8 cellular contexts compared by ENCODE assay signal in the genomic region with DNA sequence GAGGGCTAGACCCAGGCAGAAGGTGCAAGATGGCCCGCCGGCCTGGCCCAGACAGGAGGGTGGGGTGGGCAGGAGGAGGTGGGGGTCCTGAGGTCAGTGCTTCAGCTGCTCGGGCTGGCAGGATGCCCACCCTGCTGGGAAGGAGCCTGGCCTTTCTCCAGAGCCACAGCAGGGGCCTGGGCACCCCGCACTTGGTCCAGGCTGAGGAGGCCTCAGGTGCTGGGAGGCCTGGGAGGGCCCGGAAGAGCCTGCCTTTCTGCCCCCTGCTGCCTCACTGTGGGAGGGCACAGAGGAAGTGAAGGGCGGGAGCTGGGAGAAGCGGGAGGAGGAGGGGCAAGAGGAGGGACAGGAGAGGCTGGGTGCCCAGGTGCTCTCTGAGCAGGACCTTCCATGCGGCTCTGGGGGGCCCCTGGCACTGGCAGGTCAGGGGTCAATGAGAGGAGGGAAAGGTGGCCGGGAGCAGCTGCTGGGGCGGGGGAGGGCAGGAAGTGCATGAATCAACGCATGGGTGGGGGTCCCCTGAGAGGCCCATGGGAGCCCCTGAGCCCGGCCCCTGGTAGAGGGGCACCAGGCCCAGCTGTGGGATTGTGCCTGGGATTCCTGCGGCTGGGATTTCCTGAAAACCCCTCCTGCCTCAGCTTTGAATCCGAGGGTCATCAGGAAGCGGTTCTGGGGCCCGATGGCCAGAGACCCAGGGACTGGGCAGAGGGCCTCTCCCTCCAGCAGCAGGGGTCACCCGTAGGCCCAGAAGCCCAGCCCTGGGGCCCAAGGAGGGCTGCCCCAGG. TPM values are rescaled to one million over a fixed set of nuclear protein-coding genes. Genes with fewer than 3 reads are reported as not detected.
A peak's percentile ranks its signal among the peaks of the same experiment; 100 is the strongest.
DNase-seq lines count a peak whose midpoint lies in the region; ATAC-seq and TF ChIP-seq lines count a peak whose summit lies in the region.

No MANE protein-coding gene starts in this region.

- H3K9me3 ChIP-seq in CD4-positive, alpha-beta memory T cell (ENCODE audit: control insufficient read depth in 1 of 2, low read length in 2 of 2): no peaks in the 10 kb centered on the region
- H3K9me3 ChIP-seq in colonic mucosa (no peaks in the 10 kb centered on the region), thyroid gland (no peaks in the 10 kb centered on the region)

- peak overlapping the region in 1 of 2 donors; percentile 51 for H3K4me3 ChIP-seq in CD4-positive, alpha-beta memory T cell (ENCODE audit: low read length in 2 of 2)
- H3K4me3 ChIP-seq in NB4 (ENCODE audit: low read depth, low read length) (peak overlapping the region; percentile 43), colonic mucosa (peak overlapping the region; percentile 17), thyroid gland (replicated peaks in 1 of 3) (no peak overlapping the region)

- peak; percentile 67 to 75 (median 69) for DNase-seq in CD4-positive, alpha-beta memory T cell
- DNase-seq in NB4 (ENCODE audit: low read depth) (peak; percentile 95), activated B cell treated with CpG ODN at 0.5 μM for 24 hours (peak; percentile 48), colonic mucosa (peak; percentile 92), thyroid gland (peak; percentile 79 to 83)
- DNase-seq in naive thymus-derived CD8-positive, alpha-beta T cell: peak; percentile 40 to 85 (median 62)

- POLR2A ChIA-PET in CD4-positive, alpha-beta memory T cell (lab: Charles Lee; ENCODE audit: partially characterized antibody): interaction anchor here (0.7 to 3.5 kb wide), 10 partner anchors 9 to 136 kb away, joined by 3 to 41 read pairs (median 6); a partner anchor contains a TSS
- POLR2A ChIA-PET in activated B cell treated with CpG ODN at 0.5 μM for 24 hours (lab: Charles Lee): interaction anchor here (0.7 to 4.0 kb wide), 10 partner anchors 9 to 129 kb away, joined by 3 to 40 read pairs (median 6); a partner anchor contains a TSS
- POLR2A ChIA-PET in naive thymus-derived CD8-positive, alpha-beta T cell (lab: Charles Lee): interaction anchor here (0.7 to 3.3 kb wide), 15 partner anchors 10 to 217 kb away, joined by 3 to 46 read pairs (median 5); a partner anchor contains a TSS

- H3K27ac ChIP-seq in CD4-positive, alpha-beta memory T cell (ENCODE audit: low read depth, low read length): peak overlapping the region; percentile 84
- H3K27ac ChIP-seq in colonic mucosa (peak overlapping the region; percentile 96), thyroid gland (peak overlapping the region; percentile 51 to 73 (median 53))

- no peaks in the 10 kb centered on the region for H3K9me3 Mint-ChIP-seq in CD4-positive, alpha-beta memory T cell
- no peaks in the 10 kb centered on the region for H3K9me3 Mint-ChIP-seq in activated B cell treated with CpG ODN at 0.5 μM for 24 hours
- no peaks in the 10 kb centered on the region for H3K9me3 Mint-ChIP-seq in naive thymus-derived CD8-positive, alpha-beta T cell

- WGBS in thyroid gland, 2 donors: 31 to 43% methylated on average over 9 to 16 of the region's 17 CpGs

- TF ChIP-seq CTCF in NB4 (IDR thresholded peaks at IDR 0.05; ENCODE audit: low read depth, low read length) (peak; percentile 65), activated B cell treated with CpG ODN at 0.5 μM for 24 hours (IDR thresholded peaks at IDR 0.05) (no peak), colonic mucosa (IDR thresholded peaks at IDR 0.05) (peak; percentile 40), thyroid gland (IDR thresholded peaks at IDR 0.05) (peak in 5 of 6 experiments; percentile 34 to 66 (median 56))

- TF ChIP-seq POLR2A in NB4 (IDR thresholded peaks at IDR 0.05; ENCODE audit: extremely low read depth, insufficient read length): peak; percentile 59
- TF ChIP-seq POLR2A in thyroid gland (IDR thresholded peaks at IDR 0.05): no peak

- peak overlapping the region; percentile 87 to 100 (median 98) for H3K27ac Mint-ChIP-seq in CD4-positive, alpha-beta memory T cell
- peak overlapping the region; percentile 96 for H3K27ac Mint-ChIP-seq in activated B cell treated with CpG ODN at 0.5 μM for 24 hours
- peak overlapping the region; percentile 93 to 99 (median 98) for H3K27ac Mint-ChIP-seq in naive thymus-derived CD8-positive, alpha-beta T cell

- peak; percentile 54 for ATAC-seq in GM21576 (IDR thresholded peaks at IDR 0.05; ENCODE audit: unreplicated experiment)
- peak; percentile 65 for ATAC-seq in activated B cell treated with CpG ODN at 0.5 μM for 24 hours (ENCODE audit: low read depth)
- ATAC-seq in naive thymus-derived CD8-positive, alpha-beta T cell: peak; percentile 40 to 52
- ATAC-seq in HG03025 (IDR thresholded peaks at IDR 0.05; ENCODE audit: low FRiP score, unreplicated experiment): no peak

- H3K27me3 ChIP-seq in CD4-positive, alpha-beta memory T cell (ENCODE audit: insufficient read depth, low read length): no peaks in the 10 kb centered on the region
- H3K27me3 ChIP-seq in colonic mucosa (no peaks in the 10 kb centered on the region), thyroid gland (no peaks in the 10 kb centered on the region)

- intact Hi-C loops in CD4-positive, alpha-beta memory T cell (cut with micrococcal nuclease): loop anchor here (1.0 kb wide), 3 partner anchors 51 to 90 kb away; a partner anchor contains a TSS
- intact Hi-C loops in activated B cell treated with CpG ODN at 0.5 μM for 24 hours (cut with micrococcal nuclease): loop anchor here (1.0 kb wide), 4 partner anchors 13 to 59 kb away; no protein-coding TSS in a partner anchor
- intact Hi-C loops in colonic mucosa (cut with DNase I): no loop called here
- intact Hi-C loops in thyroid gland (cut with DNase I): no loop called here

- H3K4me1 Mint-ChIP-seq in CD4-positive, alpha-beta memory T cell: peaks cover 19 to 60% (median 34%) of the 10 kb centered on the region in 4 donors
- H3K4me1 Mint-ChIP-seq in activated B cell treated with CpG ODN at 0.5 μM for 24 hours: peaks cover 48% of the 10 kb centered on the region
- H3K4me1 Mint-ChIP-seq in naive thymus-derived CD8-positive, alpha-beta T cell: peaks cover 25 to 55% (median 55%) of the 10 kb centered on the region in 4 donors

- no peaks in the 10 kb centered on the region for H3K36me3 ChIP-seq in CD4-positive, alpha-beta memory T cell (ENCODE audit: insufficient read depth, low read length)
- H3K36me3 ChIP-seq in colonic mucosa (no peaks in the 10 kb centered on the region), thyroid gland (no peaks in the 10 kb centered on the region)

- H3K36me3 Mint-ChIP-seq in CD4-positive, alpha-beta memory T cell: no peaks in the 10 kb centered on the region
- no peaks in the 10 kb centered on the region for H3K36me3 Mint-ChIP-seq in activated B cell treated with CpG ODN at 0.5 μM for 24 hours (ENCODE audit: low read depth)
- H3K36me3 Mint-ChIP-seq in naive thymus-derived CD8-positive, alpha-beta T cell: no peaks in the 10 kb centered on the region

- no peaks in the 10 kb centered on the region for H3K27me3 Mint-ChIP-seq in CD4-positive, alpha-beta memory T cell
- no peaks in the 10 kb centered on the region for H3K27me3 Mint-ChIP-seq in activated B cell treated with CpG ODN at 0.5 μM for 24 hours
- H3K27me3 Mint-ChIP-seq in naive thymus-derived CD8-positive, alpha-beta T cell: no peaks in the 10 kb centered on the region

- CTCF ChIA-PET in CD4-positive, alpha-beta memory T cell (lab: Charles Lee; ENCODE audit: partially characterized antibody): interaction anchor here (1.0 to 2.9 kb wide), 11 partner anchors 8 to 92 kb away, joined by 3 to 18 read pairs (median 4); no protein-coding TSS in a partner anchor
- CTCF ChIA-PET in activated B cell treated with CpG ODN at 0.5 μM for 24 hours (lab: Charles Lee): interaction anchor here (1.0 to 1.5 kb wide), 7 partner anchors 12 to 238 kb away, joined by 3 to 6 read pairs (median 4); a partner anchor contains a TSS

- H3K9ac ChIP-seq in colonic mucosa (ENCODE audit: low read depth in 2 of 2, low read length in 2 of 2): peak overlapping the region; percentile 85 to 94

- H3K4me3 Mint-ChIP-seq in CD4-positive, alpha-beta memory T cell: peak overlapping the region; percentile 58 to 87 (median 74)
- no peak overlapping the region for H3K4me3 Mint-ChIP-seq in activated B cell treated with CpG ODN at 0.5 μM for 24 hours
- peak overlapping the region; percentile 63 to 88 (median 76) for H3K4me3 Mint-ChIP-seq in naive thymus-derived CD8-positive, alpha-beta T cell

- peaks cover 58% of the 10 kb centered on the region for H3K4me1 ChIP-seq in CD4-positive, alpha-beta memory T cell (ENCODE audit: insufficient read depth, low read length)
- H3K4me1 ChIP-seq in colonic mucosa (peaks cover 21% of the 10 kb centered on the region), thyroid gland (peaks cover 14 to 22% of the 10 kb centered on the region in 2 donors)

RNA-seq across cellular contexts. Expression of a gene that starts 49.9 kb away (rescaled TPM):
- total RNA-seq in CD4-positive, alpha-beta memory T cell: 1 to 10 TPM; 9.4 to 9.9 TPM
- 1 to 10 TPM in 1 of 2 donors, under 1 TPM in 1; 0.92 to 3.2 TPM for polyA plus RNA-seq in CD4-positive, alpha-beta memory T cell
- total RNA-seq in activated B cell treated with CpG ODN at 0.5 μM for 24 hours (12.8 and 13.4 TPM in 2 replicates), colonic mucosa (10 to 100 TPM; 33.8 to 61.0 TPM), thyroid gland (10 to 100 TPM; 14.5 to 35.4 (median 27.3) TPM)
- total RNA-seq in naive thymus-derived CD8-positive, alpha-beta T cell: 10 to 100 TPM in 1 of 2 experiments, 1 to 10 TPM in 1; 9.1 to 10.2 TPM
- polyA plus RNA-seq in naive thymus-derived CD8-positive, alpha-beta T cell: 1 to 10 TPM; 1.2 to 2.9 (median 1.9) TPM

Comparison
In these comparisons a context has a peak if more than half of its experiments do, and no peak if none do; other contexts are left out.
1. H3K4me3 ChIP-seq: peak in NB4 (single experiment) and colonic mucosa (single experiment); none in thyroid gland (0 of 3).
2. intact Hi-C loops: an anchor here in CD4-positive, alpha-beta memory T cell (1.0 kb wide) and activated B cell treated with CpG ODN at 0.5 μM for 24 hours (1.0 kb wide); none called in colonic mucosa and thyroid gland.
3. Peak in every context shown above with its lines, with median percentiles within 50 percentile points of each other: DNase-seq, H3K27ac ChIP-seq and H3K27ac Mint-ChIP-seq.